In genomic region chr21:37153193-37153934, GRCh38 we compare ENCODE assay signal across 13 cellular contexts.
DNase-seq lines count a peak whose midpoint lies in the region; ATAC-seq, FAIRE-seq and TF ChIP-seq lines count a peak whose summit lies in the region.
"Had no signal": no experiment of that assay in that cellular context is flagged by ENCODE, and none has a peak within 500 bp of the region (broad histone marks: within the 10 kb centered on the region; RNA-seq: fewer than 3 reads in every experiment).

No MANE protein-coding gene starts in this region.

- peak; percentile 4 for FAIRE-seq in endothelial cell of umbilical vein (lab: Jason Lieb, UNC)

- CTCF ChIA-PET in endothelial cell of umbilical vein (lab: Charles Lee): interaction anchor here (1.0 to 1.9 kb wide), 3 partner anchors 11 to 176 kb away, joined by 3 to 8 read pairs (median 6); no protein-coding TSS in a partner anchor

- ATAC-seq in HG03196 (IDR thresholded peaks at IDR 0.05; ENCODE audit: unreplicated experiment): no peak
- ATAC-seq: effector memory CD8-positive, alpha-beta T cell had no signal

- no peak overlapping the region for H3K4me3 Mint-ChIP-seq in activated CD4-positive, alpha-beta T cell treated with anti-CD3 and anti-CD28 coated beads, Interleukin-2, amount 10 ng/mL, durations not matched to agents 24 days and 14 days
- H3K4me3 Mint-ChIP-seq: effector memory CD8-positive, alpha-beta T cell had no signal

- H4K20me1 ChIP-seq in endothelial cell of umbilical vein (replicated peaks; ENCODE audit: control insufficient read depth, extremely low read depth, insufficient read depth, low read length): no peaks in the 10 kb centered on the region

- dilution Hi-C loops in endothelial cell of umbilical vein (cut with MboI; ENCODE audit: extremely low pct_ligation_motif_present, low sequenced_read_pairs): no loop called here

- no TSS peak for BruUV-seq in endothelial cell of umbilical vein (replicated peaks; lab: Mats Ljungman, UMichigan)

- TF ChIP-seq POLR2A in endothelial cell of umbilical vein (IDR thresholded peaks at IDR 0.05; ENCODE audit: low read depth, low read length): no peak

- WGBS in urinary bladder: 35% methylated on average over 4 of the region's 4 CpGs

- H3K9ac ChIP-seq in endothelial cell of umbilical vein (replicated peaks; ENCODE audit: extremely low read depth, insufficient read depth, low read length) (peak overlapping the region; percentile 1), muscle layer of colon (ENCODE audit: low read length) (no peak overlapping the region)

- intact Hi-C loops in endothelial cell of umbilical vein (cut with micrococcal nuclease): loop anchor here (5.0 kb wide), 1 partner anchor 176 kb away; no protein-coding TSS in a partner anchor
- intact Hi-C loops in activated CD4-positive, alpha-beta T cell treated with anti-CD3 and anti-CD28 coated beads, Interleukin-2, amount 10 ng/mL, durations not matched to agents 24 days and 14 days (cut with micrococcal nuclease): no loop called here

- no peaks in the 10 kb centered on the region for H3K9me1 ChIP-seq in endothelial cell of umbilical vein (replicated peaks; ENCODE audit: control insufficient read depth, extremely low read depth, insufficient read depth, low read length)

- H3K4me2 ChIP-seq in endothelial cell of umbilical vein (ENCODE audit: insufficient read depth, low read length): peak overlapping the region; percentile 84
- H3K4me2 ChIP-seq: PC-9 had no signal

- H3K4me1 Mint-ChIP-seq in activated CD4-positive, alpha-beta T cell treated with anti-CD3 and anti-CD28 coated beads, Interleukin-2, amount 10 ng/mL, durations not matched to agents 24 days and 14 days: no peaks in the 10 kb centered on the region

- no peak overlapping the region for H2AFZ ChIP-seq in endothelial cell of umbilical vein (ENCODE audit: low read depth, low read length)
- H2AFZ ChIP-seq: PC-9 had no signal

- H3K79me2 ChIP-seq in endothelial cell of umbilical vein (ENCODE audit: control insufficient read depth, insufficient read depth, low read length): no peaks in the 10 kb centered on the region

- H3K36me3 ChIP-seq in endothelial cell of umbilical vein (ENCODE audit: control insufficient read depth in 2 of 2, extremely low read depth in 1 of 2, insufficient read depth in 2 of 2, low read length in 2 of 2): peaks cover 3 to 9% of the 10 kb centered on the region in 2 experiments
- H3K36me3 ChIP-seq in muscle layer of colon (ENCODE audit: insufficient read depth, low read length): no peaks in the 10 kb centered on the region
- no peaks in the 10 kb centered on the region for H3K36me3 ChIP-seq in urinary bladder (ENCODE audit: insufficient read depth)

- H3K4me3 ChIP-seq in endothelial cell of umbilical vein (replicated peaks in 1 of 3; ENCODE audit: insufficient read depth in 1 of 3, low read depth in 1 of 3, low read length in 3 of 3) (no peak overlapping the region), muscle layer of colon (ENCODE audit: low read depth in 1 of 2, low read length in 2 of 2) (no peak overlapping the region), urinary bladder (ENCODE audit: low read depth, low read length) (no peak overlapping the region)
- H3K4me3 ChIP-seq: PC-9, suprapubic skin had no signal

- no peaks in the 10 kb centered on the region for H3K9me3 ChIP-seq in endothelial cell of umbilical vein (replicated peaks; ENCODE audit: control insufficient read depth, insufficient read depth, low read length)
- no peaks in the 10 kb centered on the region for H3K9me3 ChIP-seq in muscle layer of colon (ENCODE audit: low read length)
- H3K9me3 ChIP-seq: suprapubic skin had no signal

- DNase-seq in NCI-H82 treated with DMSO at 0.1 percent for 48 hours (lab: John Stamatoyannopoulos, UW; ENCODE audit: unreplicated experiment) (peak; percentile 79), NCI-H82 (lab: John Stamatoyannopoulos, UW) (no peak), endothelial cell of umbilical vein (ENCODE audit: low read depth, low spot score) (peak; percentile 82), DMS153 (lab: John Stamatoyannopoulos, UW) (no peak)
- DNase-seq in activated CD4-positive, alpha-beta T cell treated with anti-CD3 and anti-CD28 coated beads, Interleukin-2, amount 10 ng/mL, durations not matched to agents 24 days and 14 days: no peak
- DNase-seq: effector memory CD8-positive, alpha-beta T cell; mesendoderm; PC-9 had no signal

- H3K4me1 ChIP-seq in endothelial cell of umbilical vein (ENCODE audit: control insufficient read depth, extremely low read depth, insufficient read depth, low read length): peaks cover 27% of the 10 kb centered on the region
- H3K4me1 ChIP-seq in muscle layer of colon (ENCODE audit: insufficient read depth, low read length): peaks cover 16% of the 10 kb centered on the region
- no peaks in the 10 kb centered on the region for H3K4me1 ChIP-seq in urinary bladder (ENCODE audit: insufficient read depth)
- H3K4me1 ChIP-seq: suprapubic skin had no signal

- H3K27ac Mint-ChIP-seq in activated CD4-positive, alpha-beta T cell treated with anti-CD3 and anti-CD28 coated beads, Interleukin-2, amount 10 ng/mL, durations not matched to agents 24 days and 14 days: no peak overlapping the region
- H3K27ac Mint-ChIP-seq: effector memory CD8-positive, alpha-beta T cell had no signal

- TF ChIP-seq CTCF in endothelial cell of umbilical vein (IDR thresholded peaks at IDR 0.05; ENCODE audit: extremely low read depth in 1 of 2, insufficient read depth in 1 of 2, low read depth in 1 of 2, low read length in 2 of 2): no peak

- POLR2A ChIA-PET in endothelial cell of umbilical vein (lab: Charles Lee): no interaction called here

- H3K27ac ChIP-seq in endothelial cell of umbilical vein (ENCODE audit: insufficient read depth, low read depth, low read length) (peak overlapping the region; percentile 66), muscle layer of colon (ENCODE audit: low read depth, low read length) (peak overlapping the region; percentile 33), urinary bladder (ENCODE audit: low read depth) (peak overlapping the region; percentile 54)
- H3K27ac ChIP-seq: 22Rv1, PC-9, suprapubic skin had no signal

- peaks cover 48% of the 10 kb centered on the region for H3K36me3 Mint-ChIP-seq in activated CD4-positive, alpha-beta T cell treated with anti-CD3 and anti-CD28 coated beads, Interleukin-2, amount 10 ng/mL, durations not matched to agents 24 days and 14 days (ENCODE audit: low read depth)

- H3K27me3 ChIP-seq in endothelial cell of umbilical vein (ENCODE audit: control insufficient read depth in 2 of 2, insufficient read depth in 2 of 2, low read length in 2 of 2) (no peaks in the 10 kb centered on the region), muscle layer of colon (ENCODE audit: control insufficient read depth in 1 of 2, insufficient read depth in 2 of 2, low read length in 2 of 2) (no peaks in the 10 kb centered on the region)
- H3K27me3 ChIP-seq: suprapubic skin had no signal

- H3K27me3 Mint-ChIP-seq in activated CD4-positive, alpha-beta T cell treated with anti-CD3 and anti-CD28 coated beads, Interleukin-2, amount 10 ng/mL, durations not matched to agents 24 days and 14 days: no peaks in the 10 kb centered on the region
- H3K27me3 Mint-ChIP-seq: effector memory CD8-positive, alpha-beta T cell had no signal

- no peaks in the 10 kb centered on the region for H3K9me3 Mint-ChIP-seq in activated CD4-positive, alpha-beta T cell treated with anti-CD3 and anti-CD28 coated beads, Interleukin-2, amount 10 ng/mL, durations not matched to agents 24 days and 14 days
- H3K9me3 Mint-ChIP-seq: effector memory CD8-positive, alpha-beta T cell had no signal

TF ChIP-seq in endothelial cell of umbilical vein, 7 proteins besides CTCF, POLR2A, EP300 and RAD21:
- TF ChIP-seq POLR2AphosphoS5 (IDR thresholded peaks at IDR 0.05; ENCODE audit: insufficient read depth, low read depth, low read length) (no peak), MYC (IDR thresholded peaks at IDR 0.05; ENCODE audit: low read depth, low read length) (no peak), EZH2 (IDR thresholded peaks at IDR 0.05; ENCODE audit: borderline replicate concordance, low read depth, low read length, severe bottlenecking) (no peak), JUN (IDR thresholded peaks at IDR 0.05; ENCODE audit: borderline replicate concordance, insufficient read depth, insufficient read length, low read depth) (peak; percentile 25), FOS (IDR thresholded peaks at IDR 0.05; ENCODE audit: borderline replicate concordance, insufficient read depth, low read length) (peak; percentile 31), MAX (IDR thresholded peaks at IDR 0.05; ENCODE audit: insufficient read depth, insufficient read length) (no peak)

Comparison
In these comparisons a context has a peak if more than half of its experiments do, and no peak if none do; other contexts are left out.
1. DNase-seq: peak in NCI-H82 treated with DMSO at 0.1 percent for 48 hours (single experiment) and endothelial cell of umbilical vein (single experiment); none in NCI-H82 (single experiment), DMS153 (single experiment) and activated CD4-positive, alpha-beta T cell treated with anti-CD3 and anti-CD28 coated beads, Interleukin-2, amount 10 ng/mL, durations not matched to agents 24 days and 14 days (single experiment).
2. Peak in every context shown above with its lines, with median percentiles within 50 percentile points of each other: H3K27ac ChIP-seq.